ENCODE assay signal across 8 cellular contexts in the genomic region with DNA sequence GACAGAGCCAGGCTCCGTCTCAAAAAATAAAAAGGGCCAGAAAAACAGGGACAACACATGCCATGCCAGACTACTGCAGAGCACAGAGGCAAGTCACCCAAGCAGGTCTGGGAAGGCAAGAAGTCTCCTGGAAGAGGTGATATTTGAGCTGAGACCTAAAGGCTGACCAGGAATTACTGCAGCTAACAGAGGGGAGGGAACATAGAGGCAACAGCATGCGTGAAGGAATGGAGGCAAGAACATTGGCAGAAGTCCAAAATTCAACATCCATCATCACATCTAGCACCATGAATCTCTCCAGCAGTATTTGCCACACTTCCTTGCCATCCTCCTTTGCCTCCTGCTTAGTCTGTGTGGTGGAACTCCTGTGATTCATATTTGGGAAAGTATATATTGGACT. TPM values are rescaled to one million over a fixed set of nuclear protein-coding genes. Genes with fewer than 3 reads are reported as not detected.
DNase-seq lines count a peak whose midpoint lies in the region; ATAC-seq and TF ChIP-seq lines count a peak whose summit lies in the region.

No MANE protein-coding gene starts in this region.

- H3K9me3 ChIP-seq in DOHH2 (ENCODE audit: control insufficient read depth, insufficient read depth, low read length): no peaks in the 10 kb centered on the region

- peaks cover 13% of the 10 kb centered on the region for H3K36me3 Mint-ChIP-seq in central memory CD8-positive, alpha-beta T cell (ENCODE audit: insufficient read depth)
- no peaks in the 10 kb centered on the region for H3K36me3 Mint-ChIP-seq in nephron (ENCODE audit: low read depth)

- peaks cover 40% of the 10 kb centered on the region for H3K4me1 Mint-ChIP-seq in central memory CD8-positive, alpha-beta T cell
- peaks cover 43% of the 10 kb centered on the region for H3K4me1 Mint-ChIP-seq in nephron

- no peak for TF ChIP-seq CTCF in DOHH2 (IDR thresholded peaks at IDR 0.05; ENCODE audit: low read depth, low read length, poor library complexity, severe bottlenecking)
- no peak for TF ChIP-seq CTCF in nephron (IDR thresholded peaks at IDR 0.05; ENCODE audit: unreplicated experiment in 3 of 3)

- 0 out of 2 replicates have a peak, but pooled peaks cover 3% of the 10 kb centered on the region for H3F3A ChIP-seq in DOHH2 (ENCODE audit: control insufficient read depth, insufficient read depth)

- no peaks in the 10 kb centered on the region for H3K9me2 ChIP-seq in DOHH2 (replicated peaks; ENCODE audit: control insufficient read depth, low read length)

- H3K4me2 ChIP-seq in DOHH2 (ENCODE audit: low read length): peak overlapping the region; percentile 97

- H3K27me3 ChIP-seq in DOHH2 (ENCODE audit: control insufficient read depth, low read length): no peaks in the 10 kb centered on the region

- H3K4me1 ChIP-seq in DOHH2 (ENCODE audit: control insufficient read depth, low read length): peaks cover 21% of the 10 kb centered on the region

- H3K27ac Mint-ChIP-seq in central memory CD8-positive, alpha-beta T cell (ENCODE audit: low read depth): peak overlapping the region; percentile 79
- peak overlapping the region; percentile 93 to 98 (median 96) for H3K27ac Mint-ChIP-seq in nephron

- H3K27me3 Mint-ChIP-seq in central memory CD8-positive, alpha-beta T cell: no peaks in the 10 kb centered on the region
- H3K27me3 Mint-ChIP-seq in nephron (ENCODE audit: low read depth): peaks cover 4% of the 10 kb centered on the region

- peak; percentile 28 for DNase-seq in M059J (ENCODE audit: low read depth)
- DNase-seq in central memory CD8-positive, alpha-beta T cell (ENCODE audit: low spot score in 2 of 2): no peak
- DNase-seq in NCI-H1694 (lab: John Stamatoyannopoulos, UW): no peak
- DNase-seq in NCI-H2196 treated with DMSO at 0.1 percent for 48 hours (lab: John Stamatoyannopoulos, UW; ENCODE audit: unreplicated experiment): no peak
- DNase-seq in GDM1 (lab: John Stamatoyannopoulos, UW): no peak

- H3K9me3 Mint-ChIP-seq in central memory CD8-positive, alpha-beta T cell: no peaks in the 10 kb centered on the region
- no peaks in the 10 kb centered on the region for H3K9me3 Mint-ChIP-seq in nephron

- H3K27ac ChIP-seq in DOHH2 (ENCODE audit: low read depth, low read length): peak overlapping the region; percentile 43; the same call in 1 of the 2 replicates

- no peak for ATAC-seq in central memory CD8-positive, alpha-beta T cell (replicated peaks; ENCODE audit: extremely low read depth, poor library complexity, severe bottlenecking)
- no peak for ATAC-seq in HG03039 (IDR thresholded peaks at IDR 0.05; ENCODE audit: unreplicated experiment)

- H3K4me3 Mint-ChIP-seq in central memory CD8-positive, alpha-beta T cell: peak overlapping the region; percentile 93
- H3K4me3 Mint-ChIP-seq in nephron: peak overlapping the region; percentile 90 to 97 (median 97)

- H3K79me2 ChIP-seq in DOHH2 (ENCODE audit: control insufficient read depth, low read length): peaks cover 39% of the 10 kb centered on the region

- peak overlapping the region; percentile 91 for H3K4me3 ChIP-seq in DOHH2 (ENCODE audit: low read length)

- no peaks in the 10 kb centered on the region for H4K20me1 ChIP-seq in DOHH2 (ENCODE audit: control insufficient read depth, insufficient read depth, low read depth, low read length)

- peaks cover 28% of the 10 kb centered on the region for H3K36me3 ChIP-seq in DOHH2 (ENCODE audit: control insufficient read depth, low read length)

RNA-seq across cellular contexts. Expression of a gene that starts 0.9 kb away (rescaled TPM):
- 4.6 and 9.0 TPM in 2 replicates for total RNA-seq in M059J (2014; rRNA removed; shearing (Covaris generic))
